ENCODE assay signal across 8 cellular contexts in genomic region chr6:53492860-53493634, GRCh38. TPM values are rescaled to one million over a fixed set of nuclear protein-coding genes. Genes with fewer than 3 reads are reported as not detected.
DNase-seq lines count a peak whose midpoint lies in the region; TF ChIP-seq lines count a peak whose summit lies in the region.

No MANE protein-coding gene starts in this region.

- TF ChIP-seq CTCF in RWPE1 (conservative IDR thresholded peaks at IDR 0.05; ENCODE audit: low read depth): peak; percentile 84
- TF ChIP-seq CTCF in cardiac fibroblast (IDR thresholded peaks at IDR 0.05; ENCODE audit: low read depth, low read length): peak; percentile 65

- peak overlapping the region; percentile 6 to 12 for H3K4me3 ChIP-seq in cardiac fibroblast (replicated peaks in 1 of 2; ENCODE audit: low read depth in 2 of 2, low read length in 2 of 2)

- POLR2A ChIA-PET in RWPE1 (lab: Yijun Ruan, JAX; ENCODE audit: low non-redundant PET): no interaction called here

- CTCF ChIA-PET in RWPE1 (lab: Yijun Ruan, JAX): interaction anchor here (0.6 to 2.4 kb wide), 17 partner anchors 8 to 1753 kb away, joined by 3 to 12 read pairs (median 5); no protein-coding TSS in a partner anchor

- H3K27ac ChIP-seq in RWPE1: peak overlapping the region; percentile 65

- DNase-seq in NOMO-1 (lab: John Stamatoyannopoulos, UW; ENCODE audit: unreplicated experiment in 2 of 2) (peak; percentile 48 to 66), NOMO-1 treated with dmso at 0.1 percent for 144 hours (lab: John Stamatoyannopoulos, UW; ENCODE audit: unreplicated experiment) (no peak), M059J (ENCODE audit: low read depth) (peak; percentile 73), RWPE1 (ENCODE audit: low spot score) (peak; percentile 44), cardiac fibroblast (ENCODE audit: low read depth in 2 of 2) (peak; percentile 71 to 79), kidney glomerular epithelial cell (lab: John Stamatoyannopoulos, UW) (peak; percentile 66), cortex of kidney (lab: John Stamatoyannopoulos, UW) (no peak)
- peak; percentile 13 for DNase-seq in stimulated activated CD4-positive, alpha-beta T cell treated with anti-CD3 and anti-CD28 coated beads, Interleukin-4, amount 100 ng/mL, for 1 hour

RNA-seq across cellular contexts. Expression of gene GCLC, which starts 51.9 kb away (rescaled TPM):
- total RNA-seq in M059J (2014; rRNA removed; shearing (Covaris generic)): 12.8 and 17.6 TPM in 2 replicates

Comparison
In these comparisons a context has a peak if more than half of its experiments do, and no peak if none do; other contexts are left out.
1. DNase-seq: peak in NOMO-1 (2 of 2), M059J (single experiment), RWPE1 (single experiment), cardiac fibroblast (2 of 2), kidney glomerular epithelial cell (single experiment) and stimulated activated CD4-positive, alpha-beta T cell treated with anti-CD3 and anti-CD28 coated beads, Interleukin-4, amount 100 ng/mL, for 1 hour (single experiment); none in NOMO-1 treated with dmso at 0.1 percent for 144 hours (single experiment) and cortex of kidney (single experiment).